19 cellular contexts compared by ENCODE assay signal in genomic region chr2:143219266-143219665, GRCh38.
"Had no signal": no experiment of that assay in that cellular context is flagged by ENCODE, and none has a peak within 500 bp of the region (broad histone marks: within the 10 kb centered on the region; RNA-seq: fewer than 3 reads in every experiment).

No MANE protein-coding gene starts in this region.

- H3K27ac ChIP-seq: brain microvascular endothelial cell, gastroesophageal sphincter, lower lobe of right lung, neural progenitor cell, ovary, sigmoid colon, spleen, stomach, thoracic aorta had no signal

- H3K4me3 Mint-ChIP-seq: activated CD4-positive, alpha-beta memory T cell treated with anti-CD3 and anti-CD28 coated beads, Interleukin-2, amount 10 ng/mL, durations not matched to agents 7 days and 5 days; activated T-cell treated with anti-CD3 and anti-CD28 coated beads, Interleukin-2, amount 50 U/mL, for 24 hours; mesothelial cell of epicardium; neural progenitor cell had no signal

- H3K27me3 ChIP-seq: brain microvascular endothelial cell, gastroesophageal sphincter, neural progenitor cell, ovary, sigmoid colon, spleen, stomach had no signal

- H3K4me1 Mint-ChIP-seq: mesothelial cell of epicardium, neural progenitor cell had no signal

- H3K27ac Mint-ChIP-seq: activated CD4-positive, alpha-beta memory T cell treated with anti-CD3 and anti-CD28 coated beads, Interleukin-2, amount 10 ng/mL, durations not matched to agents 7 days and 5 days; activated naive CD4-positive, alpha-beta T cell treated with anti-CD3 and anti-CD28 coated beads, Interleukin-2, amount 50 U/mL, for 72 hours; activated T-cell treated with anti-CD3 and anti-CD28 coated beads, Interleukin-2, amount 50 U/mL, for 24 hours; mesothelial cell of epicardium; neural progenitor cell had no signal

- H3K4me3 ChIP-seq: gastroesophageal sphincter, lower lobe of right lung, neural progenitor cell, ovary, sigmoid colon, spleen, stomach, thoracic aorta had no signal

- H3K9me3 ChIP-seq: lower lobe of right lung, ovary, sigmoid colon, spleen, stomach, thoracic aorta had no signal

- H3K4me1 ChIP-seq: gastroesophageal sphincter, lower lobe of right lung, neural progenitor cell, sigmoid colon, stomach had no signal

- DNase-seq: activated CD4-positive, alpha-beta memory T cell treated with anti-CD3 and anti-CD28 coated beads, Interleukin-2, amount 10 ng/mL, durations not matched to agents 7 days and 5 days; activated CD4-positive, alpha-beta T cell treated with anti-CD3 and anti-CD28 coated beads for 4 hours; activated effector memory CD4-positive, alpha-beta T cell treated with Interleukin-2 at 50 U/mL for 16 hours; activated T-cell treated with anti-CD3 and anti-CD28 coated beads, Interleukin-2, amount 50 U/mL, for 24 hours; brain microvascular endothelial cell; dermis blood vessel endothelial cell; left cardiac atrium; lower lobe of right lung; ovary; sigmoid colon; spleen; stimulated activated CD4-positive, alpha-beta T cell treated with anti-CD3 and anti-CD28 coated beads, Interleukin-1b, Interleukin-23, amount 100 ng/mL, for 48 hours; stomach; T-helper 2 cell had no signal

- H3K36me3 Mint-ChIP-seq: mesothelial cell of epicardium, neural progenitor cell had no signal

- H3K9me3 Mint-ChIP-seq: activated CD4-positive, alpha-beta memory T cell treated with anti-CD3 and anti-CD28 coated beads, Interleukin-2, amount 10 ng/mL, durations not matched to agents 7 days and 5 days; activated naive CD4-positive, alpha-beta T cell treated with anti-CD3 and anti-CD28 coated beads, Interleukin-2, amount 50 U/mL, for 72 hours; activated T-cell treated with anti-CD3 and anti-CD28 coated beads, Interleukin-2, amount 50 U/mL, for 24 hours; neural progenitor cell had no signal

- H3K27me3 Mint-ChIP-seq: activated CD4-positive, alpha-beta memory T cell treated with anti-CD3 and anti-CD28 coated beads, Interleukin-2, amount 10 ng/mL, durations not matched to agents 7 days and 5 days; activated T-cell treated with anti-CD3 and anti-CD28 coated beads, Interleukin-2, amount 50 U/mL, for 24 hours had no signal

- ATAC-seq: activated naive CD4-positive, alpha-beta T cell treated with anti-CD3 and anti-CD28 coated beads, Interleukin-2, amount 50 U/mL, for 72 hours; gastroesophageal sphincter; left cardiac atrium; lower lobe of right lung had no signal

- H3K36me3 ChIP-seq: brain microvascular endothelial cell, gastroesophageal sphincter, lower lobe of right lung, neural progenitor cell, ovary, sigmoid colon, stomach, thoracic aorta had no signal
